In the genomic region with DNA sequence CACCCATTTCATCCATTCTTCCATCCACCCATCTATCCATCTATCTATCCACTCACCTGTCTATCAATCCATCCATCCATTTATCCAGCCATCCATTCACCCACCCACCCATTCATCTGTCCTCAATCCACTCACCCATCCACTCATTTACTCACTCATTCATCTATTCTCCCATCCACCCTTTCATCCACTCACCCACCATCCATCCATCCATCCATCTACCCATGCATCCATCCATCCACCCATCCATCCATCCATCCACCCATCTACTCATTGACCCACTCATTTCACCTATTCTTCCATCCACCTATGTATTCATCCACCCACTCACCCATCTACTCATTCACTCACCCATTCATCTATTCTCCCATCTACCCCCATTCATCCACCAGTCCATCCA, we compare ENCODE assay signal across 1 cellular context.
TF ChIP-seq lines count a peak whose summit lies in the region.

No MANE protein-coding gene starts in this region.

TF ChIP-seq in SK-N-SH treated with all-trans-retinoic acid at 6 μM for 48 hours, 23 proteins besides CTCF, POLR2A, EP300 and RAD21 (continued from another document):
- TF ChIP-seq, protein P1, sequence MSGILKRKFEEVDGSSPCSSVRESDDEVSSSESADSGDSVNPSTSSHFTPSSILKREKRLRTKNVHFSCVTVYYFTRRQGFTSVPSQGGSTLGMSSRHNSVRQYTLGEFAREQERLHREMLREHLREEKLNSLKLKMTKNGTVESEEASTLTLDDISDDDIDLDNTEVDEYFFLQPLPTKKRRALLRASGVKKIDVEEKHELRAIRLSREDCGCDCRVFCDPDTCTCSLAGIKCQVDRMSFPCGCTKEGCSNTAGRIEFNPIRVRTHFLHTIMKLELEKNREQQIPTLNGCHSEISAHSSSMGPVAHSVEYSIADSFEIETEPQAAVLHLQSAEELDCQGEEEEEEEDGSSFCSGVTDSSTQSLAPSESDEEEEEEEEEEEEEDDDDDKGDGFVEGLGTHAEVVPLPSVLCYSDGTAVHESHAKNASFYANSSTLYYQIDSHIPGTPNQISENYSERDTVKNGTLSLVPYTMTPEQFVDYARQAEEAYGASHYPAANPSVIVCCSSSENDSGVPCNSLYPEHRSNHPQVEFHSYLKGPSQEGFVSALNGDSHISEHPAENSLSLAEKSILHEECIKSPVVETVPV (CRISPR knock-in tag; IDR thresholded peaks at IDR 0.05), result no peak
- TF ChIP-seq ZFP30 (CRISPR knock-in tag; IDR thresholded peaks at IDR 0.05) (no peak), ZC3H10 (CRISPR knock-in tag; IDR thresholded peaks at IDR 0.05) (no peak), ZNF8 (CRISPR knock-in tag; IDR thresholded peaks at IDR 0.05) (no peak), ZNF70 (CRISPR knock-in tag; IDR thresholded peaks at IDR 0.05) (no peak), CSDC2 (CRISPR knock-in tag; IDR thresholded peaks at IDR 0.05) (no peak)
